In the genomic region with DNA sequence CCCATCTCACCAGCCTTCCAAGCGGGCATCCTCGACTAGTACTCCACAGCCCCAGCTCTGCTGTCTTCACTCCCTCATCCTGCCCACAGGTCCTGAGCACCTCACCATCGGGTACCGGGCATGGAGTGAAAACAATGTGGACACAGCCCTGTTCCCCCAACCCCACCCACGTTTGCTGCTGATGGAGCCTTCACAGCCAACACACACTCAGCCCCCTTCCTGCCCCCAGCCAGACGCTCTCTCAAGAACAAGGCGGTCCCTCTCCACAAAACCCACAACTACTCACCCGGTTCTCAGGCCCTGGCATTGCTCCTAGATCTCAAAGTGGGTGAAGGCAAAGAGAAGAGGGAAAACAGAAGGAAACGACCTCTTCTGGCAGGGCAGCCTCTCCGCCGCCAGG, we compare ENCODE assay signal across 29 cellular contexts. TPM values are rescaled to one million over a fixed set of nuclear protein-coding genes. Genes with fewer than 3 reads are reported as not detected.
DNase-seq lines count a peak whose midpoint lies in the region; ATAC-seq and TF ChIP-seq lines count a peak whose summit lies in the region.
"Had no signal": no experiment of that assay in that cellular context is flagged by ENCODE, and none has a peak within 500 bp of the region (broad histone marks: within the 10 kb centered on the region; RNA-seq: fewer than 3 reads in every experiment).

No MANE protein-coding gene starts in this region.

- DNase-seq in NCI-H2107 treated with DMSO at 0.1 percent for 48 hours (lab: John Stamatoyannopoulos, UW; ENCODE audit: unreplicated experiment) (peak; percentile 17), NCI-H2107 (lab: John Stamatoyannopoulos, UW) (no peak), RPMI7951 (ENCODE audit: low read depth) (peak; percentile 17), lung (ENCODE audit: low spot score) (peak; percentile 75), thyroid gland (peak; percentile 58 to 65), foreskin melanocyte (no peak)
- no peak for DNase-seq in NK-92 treated with Interleukin-12 subunit alpha and Interleukin-12 subunit beta, amount 100 ng/mL, for 24 hours (lab: John Stamatoyannopoulos, UW)
- DNase-seq: activated CD4-positive, alpha-beta T cell treated with anti-CD3 and anti-CD28 coated beads, Interleukin-2, amount 10 ng/mL, durations not matched to agents 7 days and 5 days; activated effector memory CD4-positive, alpha-beta T cell treated with anti-CD3 and anti-CD28 coated beads, Interleukin-2, amount 50 U/mL, for 16 hours; endodermal cell; foreskin fibroblast; islet precursor cell; left ventricle myocardium superior; naive thymus-derived CD8-positive, alpha-beta T cell; NCI-H1048; NCI-H187; NCI-H2227 treated with DMSO at 0.1 percent for 48 hours; NCI-H69; occipital lobe; stimulated activated naive B cell treated with anti-CD40 and anti-IgM and Interleukin-4, amounts not matched to agents 10 μg/mL and 1 μg/mL and 100 μg/mL, for 72 hours; SW 1271; T-helper 9 cell had no signal

- H3K4me3 ChIP-seq in lung, result no peak overlapping the region
- H3K4me3 ChIP-seq in thyroid gland (replicated peaks in 1 of 3), result no peak overlapping the region
- H3K4me3 ChIP-seq: skin epidermis, suprapubic skin had no signal

- H3K27me3 ChIP-seq in lung (ENCODE audit: control insufficient read depth, insufficient read depth) (no peaks in the 10 kb centered on the region), thyroid gland (no peaks in the 10 kb centered on the region)

- H3K4me1 ChIP-seq in lung (ENCODE audit: control insufficient read depth in 2 of 2, insufficient read depth in 2 of 2, low read length in 2 of 2), result peaks cover 0 to 4% of the 10 kb centered on the region in 2 donors
- H3K4me1 ChIP-seq in thyroid gland, result no peaks in the 10 kb centered on the region
- H3K4me1 ChIP-seq: suprapubic skin had no signal

- no peaks in the 10 kb centered on the region for H3K36me3 ChIP-seq in lung (ENCODE audit: control insufficient read depth in 2 of 2, insufficient read depth in 2 of 2, low read length in 2 of 2)
- H3K36me3 ChIP-seq in thyroid gland, result no peaks in the 10 kb centered on the region
- H3K36me3 ChIP-seq: suprapubic skin had no signal

- ATAC-seq in lung (ENCODE audit: insufficient read depth, low FRiP score) (peak; percentile 27), GM21619 (IDR thresholded peaks at IDR 0.05; ENCODE audit: unreplicated experiment) (no peak)
- ATAC-seq: esophagus mucosa; left ventricle myocardium superior; naive thymus-derived CD8-positive, alpha-beta T cell; stimulated activated naive B cell treated with anti-CD40 and anti-IgM and Interleukin-4, amounts not matched to agents 10 μg/mL and 1 μg/mL and 100 μg/mL, for 72 hours; WTC11 had no signal

- no peaks in the 10 kb centered on the region for H3K9me3 ChIP-seq in lung (ENCODE audit: control insufficient read depth in 2 of 2, insufficient read depth in 1 of 2, low read length in 1 of 2)
- H3K9me3 ChIP-seq in thyroid gland, result no peaks in the 10 kb centered on the region
- H3K9me3 ChIP-seq: suprapubic skin had no signal

- TF ChIP-seq POLR2A in thyroid gland (IDR thresholded peaks at IDR 0.05), result no peak

- WGBS in lung, 2 donors, result 33 to 42% methylated on average over 11 of the region's 11 CpGs
- WGBS in thyroid gland, 2 donors, result 23 to 40% methylated on average over 7 to 11 of the region's 11 CpGs

- no peak for TF ChIP-seq CTCF in lung (IDR thresholded peaks at IDR 0.05; ENCODE audit: control extremely low read depth, extremely low read depth)
- TF ChIP-seq CTCF in thyroid gland (IDR thresholded peaks at IDR 0.05), result no peak

- intact Hi-C loops in thyroid gland (cut with DNase I), result no loop called here

- H3K27ac ChIP-seq in lung (ENCODE audit: low read depth in 1 of 2, low read length in 1 of 2), result no peak overlapping the region
- no peak overlapping the region for H3K27ac ChIP-seq in thyroid gland
- H3K27ac ChIP-seq: 22Rv1, skin epidermis, suprapubic skin had no signal

RNA-seq across cellular contexts. Expression of a gene that starts 56.1 kb away (rescaled TPM):
- 0.12 and 0.29 TPM in 2 replicates for total RNA-seq in RPMI7951 (2014; rRNA removed; shearing (Covaris generic))
- total RNA-seq in lung (1 to 10 TPM in 1 of 2 donors, under 1 TPM in 1; 0.74 to 5.6 TPM), thyroid gland (under 1 TPM; under 0.01 to 0.78 (median 0.15) TPM)
- polyA plus RNA-seq in lung, result under 1 TPM; 0.39 to 0.41 TPM
- total RNA-seq: HT1080 had no signal

Comparison
In these comparisons a context has a peak if more than half of its experiments do, and no peak if none do; other contexts are left out.
1. DNase-seq: peak in NCI-H2107 treated with DMSO at 0.1 percent for 48 hours (single experiment), RPMI7951 (single experiment), lung (single experiment) and thyroid gland (2 of 2); none in NCI-H2107 (single experiment), NK-92 treated with Interleukin-12 subunit alpha and Interleukin-12 subunit beta, amount 100 ng/mL, for 24 hours (single experiment) and foreskin melanocyte (single experiment).